In genomic region chr3:66401578-66402382, GRCh38 we compare ENCODE assay signal across 16 cellular contexts.
DNase-seq lines count a peak whose midpoint lies in the region; ATAC-seq and TF ChIP-seq lines count a peak whose summit lies in the region.
"Had no signal": no experiment of that assay in that cellular context is flagged by ENCODE, and none has a peak within 500 bp of the region (broad histone marks: within the 10 kb centered on the region; RNA-seq: fewer than 3 reads in every experiment).

No MANE protein-coding gene starts in this region.

- H3K9me3 ChIP-seq in right cardiac atrium (ENCODE audit: control insufficient read depth, low read length), result no peaks in the 10 kb centered on the region
- no peaks in the 10 kb centered on the region for H3K9me3 ChIP-seq in effector memory CD4-positive, alpha-beta T cell (ENCODE audit: control insufficient read depth, low read length)
- H3K9me3 ChIP-seq: HAP-1 had no signal

- no peak overlapping the region for H3K27ac ChIP-seq in right cardiac atrium (ENCODE audit: low read length)
- H3K27ac ChIP-seq in effector memory CD4-positive, alpha-beta T cell (ENCODE audit: insufficient read depth, low read length, poor library complexity, severe bottlenecking), result no peak overlapping the region

- peaks cover 67% of the 10 kb centered on the region for H3K36me3 ChIP-seq in effector memory CD4-positive, alpha-beta T cell (ENCODE audit: control insufficient read depth, insufficient read depth, low read length)
- H3K36me3 ChIP-seq: HAP-1 had no signal

- no peaks in the 10 kb centered on the region for H3K27me3 ChIP-seq in right cardiac atrium (ENCODE audit: control insufficient read depth, insufficient read depth)
- H3K27me3 ChIP-seq in effector memory CD4-positive, alpha-beta T cell (replicated peaks; ENCODE audit: control insufficient read depth, insufficient read depth, low read length, poor library complexity, severe bottlenecking), result no peaks in the 10 kb centered on the region

- no peaks in the 10 kb centered on the region for H3K4me1 ChIP-seq in right cardiac atrium (ENCODE audit: control insufficient read depth, insufficient read depth, low read length)
- no peaks in the 10 kb centered on the region for H3K4me1 ChIP-seq in effector memory CD4-positive, alpha-beta T cell (ENCODE audit: control insufficient read depth, insufficient read depth, low read length, poor library complexity, severe bottlenecking)
- H3K4me1 ChIP-seq: HAP-1 had no signal

- H3K27me3 Mint-ChIP-seq in osteocyte (ENCODE audit: unreplicated experiment) (no peaks in the 10 kb centered on the region), type B pancreatic cell (no peaks in the 10 kb centered on the region)
- H3K27me3 Mint-ChIP-seq: activated CD4-positive, alpha-beta memory T cell treated with anti-CD3 and anti-CD28 coated beads, Interleukin-2, amount 10 ng/mL, durations not matched to agents 7 days and 5 days had no signal

- H3K4me3 Mint-ChIP-seq in osteocyte (ENCODE audit: unreplicated experiment), result peak overlapping the region; percentile 24
- no peak overlapping the region for H3K4me3 Mint-ChIP-seq in type B pancreatic cell
- H3K4me3 Mint-ChIP-seq: activated CD4-positive, alpha-beta memory T cell treated with anti-CD3 and anti-CD28 coated beads, Interleukin-2, amount 10 ng/mL, durations not matched to agents 7 days and 5 days; mesothelial cell of epicardium had no signal

- H3K9me3 Mint-ChIP-seq in osteocyte (ENCODE audit: unreplicated experiment) (no peaks in the 10 kb centered on the region), type B pancreatic cell (no peaks in the 10 kb centered on the region)
- H3K9me3 Mint-ChIP-seq: activated CD4-positive, alpha-beta memory T cell treated with anti-CD3 and anti-CD28 coated beads, Interleukin-2, amount 10 ng/mL, durations not matched to agents 7 days and 5 days; mesothelial cell of epicardium had no signal

- 87% methylated on average over 19 of the region's 19 CpGs for WGBS in right cardiac atrium

- no peak for ATAC-seq in right cardiac atrium
- ATAC-seq in HG02840 (IDR thresholded peaks at IDR 0.05; ENCODE audit: low FRiP score, unreplicated experiment), result no peak
- ATAC-seq: SK-N-SH treated with all-trans-retinoic acid at 6 μM for 48 hours had no signal

- H3K4me3 ChIP-seq in right cardiac atrium (ENCODE audit: low read length), result no peak overlapping the region
- H3K4me3 ChIP-seq in effector memory CD4-positive, alpha-beta T cell (ENCODE audit: insufficient read depth, low read depth, low read length, poor library complexity, severe bottlenecking), result no peak overlapping the region
- H3K4me3 ChIP-seq: HAP-1 had no signal

- H3K36me3 Mint-ChIP-seq in osteocyte (ENCODE audit: unreplicated experiment) (peaks cover 46% of the 10 kb centered on the region), type B pancreatic cell (peaks cover 12% of the 10 kb centered on the region)
- H3K36me3 Mint-ChIP-seq: mesothelial cell of epicardium had no signal

- H3K27ac Mint-ChIP-seq in osteocyte (ENCODE audit: unreplicated experiment), result peak overlapping the region; percentile 76
- H3K27ac Mint-ChIP-seq in type B pancreatic cell, result peak overlapping the region; percentile 66
- H3K27ac Mint-ChIP-seq: activated CD4-positive, alpha-beta memory T cell treated with anti-CD3 and anti-CD28 coated beads, Interleukin-2, amount 10 ng/mL, durations not matched to agents 7 days and 5 days; mesothelial cell of epicardium had no signal

- intact Hi-C loops in cardiac septum (cut with DNase I), result loop anchor here (10.0 kb wide), 1 partner anchor 127 kb away; no protein-coding TSS in a partner anchor
- intact Hi-C loops in right cardiac atrium (cut with DNase I), result loop anchor here in 3 of 4 donors (2.0 to 10.0 kb wide), 3 partner anchors 353 to 419 kb away; no protein-coding TSS in a partner anchor

- peaks cover 82% of the 10 kb centered on the region for H3K4me1 Mint-ChIP-seq in osteocyte (ENCODE audit: unreplicated experiment)
- peaks cover 38% of the 10 kb centered on the region for H3K4me1 Mint-ChIP-seq in type B pancreatic cell (ENCODE audit: unreplicated experiment)
- H3K4me1 Mint-ChIP-seq: activated CD4-positive, alpha-beta memory T cell treated with anti-CD3 and anti-CD28 coated beads, Interleukin-2, amount 10 ng/mL, durations not matched to agents 7 days and 5 days; mesothelial cell of epicardium had no signal

- peak; percentile 63 for DNase-seq in cardiac septum (ENCODE audit: low spot score)
- DNase-seq in right cardiac atrium, result no peak
- DNase-seq in ecto neural progenitor cell (ENCODE audit: low spot score), result peak; percentile 46
- DNase-seq in osteocyte (ENCODE audit: extremely low spot score, unreplicated experiment), result no peak
- no peak for DNase-seq in type B pancreatic cell (ENCODE audit: extremely low spot score, unreplicated experiment)
- DNase-seq in effector memory CD4-positive, alpha-beta T cell, result no peak
- DNase-seq in GM19238 (ENCODE audit: insufficient read length, low spot score), result no peak
- DNase-seq: activated CD4-positive, alpha-beta memory T cell treated with anti-CD3 and anti-CD28 coated beads, Interleukin-2, amount 10 ng/mL, durations not matched to agents 7 days and 5 days; COR-L47; foreskin melanocyte; NCI-H1092 treated with DMSO at 0.1 percent for 48 hours; stimulated activated CD4-positive, alpha-beta T cell treated with anti-CD3 and anti-CD28 coated beads, Interleukin-1b, Interleukin-23, amount 100 ng/mL, for 48 hours had no signal

- TF ChIP-seq CTCF in osteocyte (IDR thresholded peaks at IDR 0.05) (no peak), type B pancreatic cell (conservative IDR thresholded peaks at IDR 0.05) (no peak)

Comparison
In these comparisons a context has a peak if more than half of its experiments do, and no peak if none do; other contexts are left out.
1. DNase-seq: peak in cardiac septum (single experiment) and ecto neural progenitor cell (single experiment); none in right cardiac atrium (0 of 3), osteocyte (single experiment), type B pancreatic cell (single experiment), effector memory CD4-positive, alpha-beta T cell (0 of 3) and GM19238 (single experiment).